13 cellular contexts compared by ENCODE assay signal in genomic region chr6:125810435-125810834, GRCh38. TPM values are rescaled to one million over a fixed set of nuclear protein-coding genes. Genes with fewer than 3 reads are reported as not detected.
A peak's percentile ranks its signal among the peaks of the same experiment; 100 is the strongest.
DNase-seq lines count a peak whose midpoint lies in the region; ATAC-seq and TF ChIP-seq lines count a peak whose summit lies in the region.
"Had no signal": no experiment of that assay in that cellular context is flagged by ENCODE, and none has a peak within 500 bp of the region (broad histone marks: within the 10 kb centered on the region; RNA-seq: fewer than 3 reads in every experiment).

No MANE protein-coding gene starts in this region.

- intact Hi-C loops in left lung (cut with DNase I): no loop called here
- intact Hi-C loops in head of caudate nucleus (cut with DNase I): no loop called here

- peaks cover 99% of the 10 kb centered on the region for H3K4me1 ChIP-seq in DOHH2 (ENCODE audit: control insufficient read depth, low read length)
- H3K4me1 ChIP-seq in left lung: peaks cover 26 to 29% of the 10 kb centered on the region in 2 donors

- H4K20me1 ChIP-seq in DOHH2 (ENCODE audit: control insufficient read depth, insufficient read depth, low read depth, low read length): no peaks in the 10 kb centered on the region

- H3K9me3 ChIP-seq in DOHH2 (ENCODE audit: control insufficient read depth, insufficient read depth, low read length) (no peaks in the 10 kb centered on the region), left lung (no peaks in the 10 kb centered on the region)
- H3K9me3 ChIP-seq: left ventricle myocardium inferior, suprapubic skin had no signal

- DNase-seq in NCI-H128 (lab: John Stamatoyannopoulos, UW; ENCODE audit: unreplicated experiment) (peak; percentile 58), NCI-H345 (lab: John Stamatoyannopoulos, UW) (peak; percentile 78), left lung (no peak), head of caudate nucleus (no peak), RKO (ENCODE audit: low spot score) (no peak)
- DNase-seq: activated CD4-positive, CD25-positive, alpha-beta regulatory T cell treated with anti-CD3 and anti-CD28 coated beads, Interleukin-2, amount 50 U/mL, for 72 hours; activated naive CD4-positive, alpha-beta T cell treated with Interleukin-2 at 50 U/mL for 16 hours; left ventricle myocardium inferior; NK-92 treated with Interleukin-12 subunit alpha and Interleukin-12 subunit beta, amount 100 ng/mL, for 24 hours; occipital lobe had no signal

- H3K4me2 ChIP-seq in DOHH2 (ENCODE audit: low read length): peak overlapping the region; percentile 84

- TF ChIP-seq CTCF in DOHH2 (IDR thresholded peaks at IDR 0.05; ENCODE audit: low read depth, low read length, poor library complexity, severe bottlenecking) (no peak), left lung (IDR thresholded peaks at IDR 0.05) (no peak)

- no peaks in the 10 kb centered on the region for H3K9me2 ChIP-seq in DOHH2 (replicated peaks; ENCODE audit: control insufficient read depth, low read length)

- H3K36me3 ChIP-seq in DOHH2 (ENCODE audit: control insufficient read depth, low read length) (peaks cover 39% of the 10 kb centered on the region), left lung (no peaks in the 10 kb centered on the region)
- H3K36me3 ChIP-seq: left ventricle myocardium inferior, suprapubic skin had no signal

- H3K27ac ChIP-seq in DOHH2 (ENCODE audit: low read depth, low read length) (peak overlapping the region; percentile 88), left lung (no peak overlapping the region)
- H3K27ac ChIP-seq: suprapubic skin had no signal

- H3K4me3 ChIP-seq in DOHH2 (ENCODE audit: low read length) (peak overlapping the region; percentile 68), left lung (no peak overlapping the region)
- H3K4me3 ChIP-seq: left ventricle myocardium inferior, suprapubic skin had no signal

- ATAC-seq in left lung (peak; percentile 72), GM21367 (IDR thresholded peaks at IDR 0.05; ENCODE audit: unreplicated experiment) (no peak)

- peaks cover 29% of the 10 kb centered on the region for H3F3A ChIP-seq in DOHH2 (ENCODE audit: control insufficient read depth, insufficient read depth)

- H3K27me3 ChIP-seq in DOHH2 (ENCODE audit: control insufficient read depth, low read length) (no peaks in the 10 kb centered on the region), left lung (no peaks in the 10 kb centered on the region)
- H3K27me3 ChIP-seq: suprapubic skin had no signal

- H3K79me2 ChIP-seq in DOHH2 (ENCODE audit: control insufficient read depth, low read length): peaks cover 100% of the 10 kb centered on the region

RNA-seq across cellular contexts. Expression of gene NCOA7, which starts 19.7 kb away (rescaled TPM):
- total RNA-seq in left lung: 10 to 100 TPM; 52.8 to 94.3 TPM

Comparison
In these comparisons a context has a peak if more than half of its experiments do, and no peak if none do; other contexts are left out.
1. DNase-seq: peak in NCI-H128 (single experiment) and NCI-H345 (single experiment); none in left lung (0 of 2), head of caudate nucleus (0 of 42) and RKO (single experiment).